ENCODE assay signal across 9 cellular contexts in the genomic region with DNA sequence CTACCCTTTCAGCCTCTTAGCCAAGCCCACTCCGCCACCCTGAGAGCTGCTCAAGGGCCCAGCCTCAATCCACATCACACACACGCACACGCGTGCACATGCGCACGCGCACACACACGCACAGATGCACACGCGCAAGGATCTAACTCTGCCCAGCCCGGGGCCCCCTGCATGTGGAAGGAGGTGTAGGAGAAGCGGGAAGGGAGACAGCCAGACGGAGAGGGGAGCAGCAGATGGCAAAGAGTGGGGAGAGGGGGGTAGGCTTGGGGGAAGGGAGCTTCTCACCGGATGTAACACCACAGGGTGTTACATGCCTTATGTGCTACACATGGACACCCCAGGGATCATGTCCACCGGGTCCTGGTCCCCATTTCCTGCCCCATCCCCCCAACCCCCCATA. TPM values are rescaled to one million over a fixed set of nuclear protein-coding genes. Genes with fewer than 3 reads are reported as not detected.
DNase-seq lines count a peak whose midpoint lies in the region; ATAC-seq and TF ChIP-seq lines count a peak whose summit lies in the region.
"Had no signal": no experiment of that assay in that cellular context is flagged by ENCODE, and none has a peak within 500 bp of the region (broad histone marks: within the 10 kb centered on the region; RNA-seq: fewer than 3 reads in every experiment).

No MANE protein-coding gene starts in this region.

- no peak for TF ChIP-seq CTCF in Caco-2 (IDR thresholded peaks at IDR 0.05; ENCODE audit: insufficient read depth in 1 of 2, low read depth in 1 of 2, low read length in 1 of 2, severe bottlenecking in 1 of 2, unreplicated experiment in 1 of 2)
- TF ChIP-seq CTCF in neutrophil (IDR thresholded peaks at IDR 0.05) = no peak

- H3K36me3 Mint-ChIP-seq in Caco-2 (ENCODE audit: insufficient read depth, unreplicated experiment) = peaks cover 7% of the 10 kb centered on the region
- peaks cover 32% of the 10 kb centered on the region for H3K36me3 Mint-ChIP-seq in effector memory CD8-positive, alpha-beta T cell (ENCODE audit: insufficient read depth)

- H3K36me3 ChIP-seq in Caco-2 (ENCODE audit: control insufficient read depth, insufficient read depth, low read length) = no peaks in the 10 kb centered on the region
- no peaks in the 10 kb centered on the region for H3K36me3 ChIP-seq in neutrophil

- BruUV-seq in Caco-2 (replicated peaks; lab: Mats Ljungman, UMichigan) = no TSS peak

- POLR2A ChIA-PET in Caco-2 (lab: Charles Lee) = no interaction called here

- H3K9me3 ChIP-seq in Caco-2 (no peaks in the 10 kb centered on the region), neutrophil (no peaks in the 10 kb centered on the region)
- H3K9me3 ChIP-seq: SJSA1 had no signal

- CTCF ChIA-PET in Caco-2 (lab: Charles Lee) = interaction anchor here (0.6 kb wide), 1 partner anchor 263 kb away, joined by 3 read pairs; no protein-coding TSS in a partner anchor

- peaks cover 6% of the 10 kb centered on the region for H3K4me1 Mint-ChIP-seq in Caco-2 (ENCODE audit: low read depth, unreplicated experiment)
- peaks cover 22 to 34% of the 10 kb centered on the region in 2 donors for H3K4me1 Mint-ChIP-seq in effector memory CD8-positive, alpha-beta T cell (ENCODE audit: low read depth in 2 of 2)

- no peak overlapping the region for H3K27ac Mint-ChIP-seq in Caco-2 (ENCODE audit: unreplicated experiment)
- peak overlapping the region; percentile 98 for H3K27ac Mint-ChIP-seq in effector memory CD8-positive, alpha-beta T cell

- H3K9me3 Mint-ChIP-seq in Caco-2 (ENCODE audit: unreplicated experiment) = no peaks in the 10 kb centered on the region
- H3K9me3 Mint-ChIP-seq in effector memory CD8-positive, alpha-beta T cell = no peaks in the 10 kb centered on the region

- H3K4me3 Mint-ChIP-seq in Caco-2 (ENCODE audit: unreplicated experiment) = peak overlapping the region; percentile 66
- peak overlapping the region; percentile 80 to 81 for H3K4me3 Mint-ChIP-seq in effector memory CD8-positive, alpha-beta T cell

- no peak for DNase-seq in Caco-2
- peak; percentile 36 for DNase-seq in NCI-H524 treated with DMSO at 0.1 percent for 48 hours (lab: John Stamatoyannopoulos, UW)
- DNase-seq in effector memory CD8-positive, alpha-beta T cell = no peak
- DNase-seq in stimulated activated CD4-positive, alpha-beta T cell treated with anti-CD3 and anti-CD28 coated beads, Interleukin-12 subunit alpha, Interleukin-12 subunit beta, amount 100 ng/mL, for 4 hours = no peak
- no peak for DNase-seq in stimulated activated CD4-positive, alpha-beta T cell treated with anti-CD3 and anti-CD28 coated beads, Interleukin-4, amount 100 ng/mL, for 1 hour
- DNase-seq in SHP77 treated with DMSO at 0.1 percent for 48 hours (lab: John Stamatoyannopoulos, UW) = no peak

- no peak overlapping the region for H3K27ac ChIP-seq in neutrophil

- H3K4me3 ChIP-seq in Caco-2 (ENCODE audit: low read depth, low read length) = no peak overlapping the region
- peak overlapping the region; percentile 45 to 67 for H3K4me3 ChIP-seq in neutrophil (ENCODE audit: low read depth in 1 of 2, low read length in 1 of 2)

- H3K27me3 ChIP-seq in Caco-2 (replicated peaks; ENCODE audit: control insufficient read depth, insufficient read depth, low read length) (no peaks in the 10 kb centered on the region), neutrophil (no peaks in the 10 kb centered on the region)
- H3K27me3 ChIP-seq: SJSA1 had no signal

- no peaks in the 10 kb centered on the region for H3K27me3 Mint-ChIP-seq in Caco-2 (ENCODE audit: insufficient read depth, unreplicated experiment)
- H3K27me3 Mint-ChIP-seq in effector memory CD8-positive, alpha-beta T cell = peaks cover 0 to 9% of the 10 kb centered on the region in 2 donors

- H3K4me1 ChIP-seq in Caco-2 = no peaks in the 10 kb centered on the region
- H3K4me1 ChIP-seq in neutrophil (ENCODE audit: control insufficient read depth in 1 of 2, insufficient read depth in 1 of 2, low read depth in 1 of 2, low read length in 1 of 2) = peaks cover 9 to 12% of the 10 kb centered on the region in 2 experiments

- ATAC-seq in effector memory CD8-positive, alpha-beta T cell (replicated peaks) = no peak
- ATAC-seq in GM18907 (IDR thresholded peaks at IDR 0.05; ENCODE audit: unreplicated experiment) = no peak

- intact Hi-C loops in Caco-2 (cut with micrococcal nuclease; ENCODE audit: unreplicated experiment) = no loop called here

RNA-seq across cellular contexts. Expression of a gene that starts 15.3 kb away (rescaled TPM):
- total RNA-seq in Caco-2 (2022) = 0.98 and 1.8 TPM in 2 replicates

RNA-seq across cellular contexts. Expression of a gene that starts 15.4 kb away (rescaled TPM):
- total RNA-seq in Caco-2 (2022) = 133 and 164 TPM in 2 replicates

RNA-seq across cellular contexts. Expression of a gene that starts 25.2 kb away (rescaled TPM):
- total RNA-seq in Caco-2 (2022) = 8.3 and 9.2 TPM in 2 replicates

RNA-seq across cellular contexts. Expression of a gene that starts 30.0 kb away (rescaled TPM):
- 38.3 and 41.3 TPM in 2 replicates for total RNA-seq in Caco-2 (2022)

RNA-seq across cellular contexts. Expression of a gene that starts 34.9 kb away (rescaled TPM):
- 20.5 and 20.6 TPM in 2 replicates for total RNA-seq in Caco-2 (2022)
